In genomic region chr10:92087750-92088395, GRCh38 we compare ENCODE assay signal across 8 cellular contexts.
A peak's percentile ranks its signal among the peaks of the same experiment; 100 is the strongest.
DNase-seq lines count a peak whose midpoint lies in the region; FAIRE-seq and TF ChIP-seq lines count a peak whose summit lies in the region.

No MANE protein-coding gene starts in this region.

- no peaks in the 10 kb centered on the region for H3K79me2 ChIP-seq in parathyroid adenoma

- H3K9ac ChIP-seq in parathyroid adenoma, result no peak overlapping the region

- peak; percentile 71 for DNase-seq in GF-D8 (lab: John Stamatoyannopoulos, UW)
- peak; percentile 70 for DNase-seq in H54 (ENCODE audit: insufficient read length, low spot score)
- DNase-seq in LHCN-M2 (ENCODE audit: low read depth), result peak; percentile 81
- peak; percentile 87 for DNase-seq in RWPE1 (ENCODE audit: low spot score)
- DNase-seq in activated T-helper 9 cell treated with anti-CD3 and anti-CD28 coated beads, Interleukin-2, amount 50 U/mL, for 16 hours (ENCODE audit: low read depth), result peak; percentile 10
- peak; percentile 29 to 41 for DNase-seq in frontal cortex (ENCODE audit: low spot score in 2 of 2)
- no peak for DNase-seq in middle frontal gyrus (ENCODE audit: extremely low spot score, low spot score)

- H3K27me3 ChIP-seq in parathyroid adenoma (ENCODE audit: control insufficient read depth, insufficient read depth, low read length), result no peaks in the 10 kb centered on the region

- peak; percentile 87 for TF ChIP-seq CTCF in RWPE1 (conservative IDR thresholded peaks at IDR 0.05; ENCODE audit: low read depth)
- TF ChIP-seq CTCF in parathyroid adenoma (IDR thresholded peaks at IDR 0.05), result peak; percentile 91

- peaks cover 5% of the 10 kb centered on the region for H3K4me1 ChIP-seq in parathyroid adenoma

- H3K4me2 ChIP-seq in parathyroid adenoma (ENCODE audit: low read length), result no peak overlapping the region

- H3K9me3 ChIP-seq in parathyroid adenoma (ENCODE audit: control insufficient read depth, low read length), result no peaks in the 10 kb centered on the region

- H3K4me3 ChIP-seq in parathyroid adenoma (ENCODE audit: low read depth, low read length), result peak overlapping the region; percentile 13

- peak overlapping the region; percentile 10 for H2AFZ ChIP-seq in parathyroid adenoma

- H3K27ac ChIP-seq in RWPE1, result no peak overlapping the region
- no peak overlapping the region for H3K27ac ChIP-seq in parathyroid adenoma

- no peak for TF ChIP-seq POLR2A in H54 (IDR thresholded peaks at IDR 0.05; ENCODE audit: low read depth, low read length)

- POLR2A ChIA-PET in RWPE1 (lab: Yijun Ruan, JAX; ENCODE audit: low non-redundant PET), result interaction anchor here (0.6 kb wide), 1 partner anchor 203 kb away, joined by 6 read pairs; the partner anchor contains the start of genes CPEB3 and MARCHF5

- FAIRE-seq in H54 (lab: Jason Lieb, UNC) (peak; percentile 100), frontal cortex (lab: Jason Lieb, UNC) (no peak)

- no peaks in the 10 kb centered on the region for H3K36me3 ChIP-seq in parathyroid adenoma (ENCODE audit: control insufficient read depth, insufficient read depth, low read length)

- CTCF ChIA-PET in RWPE1 (lab: Yijun Ruan, JAX), result interaction anchor here (0.5 to 2.8 kb wide), 33 partner anchors 9 to 494 kb away, joined by 3 to 18 read pairs (median 4); partner anchors contain the start of genes CPEB3 and MARCHF5
